In the genomic region with DNA sequence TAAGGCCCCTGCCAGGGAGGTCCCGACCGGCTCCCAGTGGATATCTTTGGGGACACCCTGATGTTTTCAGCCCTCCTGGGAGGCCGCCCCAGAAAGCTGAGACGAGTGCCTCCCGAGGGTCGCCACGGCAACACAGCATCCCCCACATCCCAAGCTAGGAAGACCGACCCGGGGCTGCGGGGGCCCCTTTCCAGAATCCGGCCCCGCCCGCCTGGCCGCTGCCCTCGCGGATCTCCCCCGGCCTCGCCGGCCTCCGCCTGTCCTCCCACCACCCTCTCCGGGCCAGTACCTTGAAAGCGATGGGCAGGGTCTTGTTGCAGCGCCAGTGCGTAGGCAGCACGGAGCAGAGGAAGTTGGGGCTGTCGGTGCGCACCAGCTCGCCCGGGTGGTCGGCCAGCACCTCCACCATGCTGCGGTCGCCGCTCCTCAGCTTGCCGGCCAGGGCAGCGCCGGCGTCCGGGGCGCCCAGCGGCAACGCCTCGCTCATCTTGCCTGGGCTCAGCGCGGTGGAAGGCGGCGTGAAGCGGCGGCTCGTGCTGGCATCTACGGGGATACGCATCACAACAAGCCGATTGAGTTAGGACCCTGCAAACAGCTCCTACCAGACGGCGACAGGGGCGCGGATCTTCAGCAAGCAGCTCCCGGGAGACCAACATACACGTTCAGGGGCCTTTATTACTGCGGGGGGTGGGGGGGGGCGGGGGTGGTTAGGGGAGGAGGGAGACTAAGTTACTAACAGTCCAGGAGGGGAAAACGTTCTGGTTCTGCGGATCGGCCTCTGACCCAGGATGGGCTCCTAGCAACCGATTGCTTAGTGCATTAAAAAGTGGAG, we compare ENCODE assay signal across 1 cellular context.
TF ChIP-seq lines count a peak whose summit lies in the region.

No MANE protein-coding gene starts in this region.

TF ChIP-seq in HEK293, 187 proteins besides CTCF, POLR2A, EP300 and RAD21 (continued from another document):
- TF ChIP-seq ZBTB10 (tag by site-specific recombination; IDR thresholded peaks at IDR 0.05) (0 out of 2 replicates have a peak, but pooled peaks have one; percentile 35), ZNF16 (tag by site-specific recombination; IDR thresholded peaks at IDR 0.05; ENCODE audit: low read depth) (no peak), KLF9 (tag by site-specific recombination; IDR thresholded peaks at IDR 0.05; ENCODE audit: low read depth) (peak; percentile 46; the same call in 1 of the 2 replicates), ZNF335 (tag by site-specific recombination; conservative IDR thresholded peaks at IDR 0.05) (peak; percentile 87; the same call in 1 of the 2 replicates), ZNF121 (tag by site-specific recombination; IDR thresholded peaks at IDR 0.05) (peak; percentile 28; the same call in 1 of the 2 replicates), ZNF184 (tag by site-specific recombination; IDR thresholded peaks at IDR 0.05) (no peak), ZNF701 (tag by site-specific recombination; IDR thresholded peaks at IDR 0.05) (no peak), ZFHX2 (tag by site-specific recombination; conservative IDR thresholded peaks at IDR 0.05) (peak; percentile 96), ZIC2 (tag by site-specific recombination; IDR thresholded peaks at IDR 0.05) (peak; percentile 37; the same call in 1 of the 2 replicates), ZFP37 (tag by site-specific recombination; IDR thresholded peaks at IDR 0.05) (peak; percentile 82), ZNF76 (tag by site-specific recombination; IDR thresholded peaks at IDR 0.05; ENCODE audit: borderline replicate concordance, low read depth) (no peak; the same call in none of the 2 replicates), BCL6B (tag by site-specific recombination; IDR thresholded peaks at IDR 0.05) (no peak), WT1 (tag by site-specific recombination; IDR thresholded peaks at IDR 0.05) (no peak), ZNF626 (tag by site-specific recombination; IDR thresholded peaks at IDR 0.05) (no peak), PRDM10 (tag by site-specific recombination; IDR thresholded peaks at IDR 0.05) (peak; percentile 8; the same call in 1 of the 2 replicates), GLIS1 (tag by site-specific recombination; IDR thresholded peaks at IDR 0.05) (peak; percentile 65), ZNF629 (tag by site-specific recombination; IDR thresholded peaks at IDR 0.05) (no peak), ZNF2 (tag by site-specific recombination; IDR thresholded peaks at IDR 0.05) (0 out of 2 replicates have a peak, but pooled peaks have one; percentile 35), ZNF548 (tag by site-specific recombination; IDR thresholded peaks at IDR 0.05) (no peak), SETDB1 (IDR thresholded peaks at IDR 0.05; ENCODE audit: insufficient read length, low read length) (no peak)
- TF ChIP-seq, protein P1, sequence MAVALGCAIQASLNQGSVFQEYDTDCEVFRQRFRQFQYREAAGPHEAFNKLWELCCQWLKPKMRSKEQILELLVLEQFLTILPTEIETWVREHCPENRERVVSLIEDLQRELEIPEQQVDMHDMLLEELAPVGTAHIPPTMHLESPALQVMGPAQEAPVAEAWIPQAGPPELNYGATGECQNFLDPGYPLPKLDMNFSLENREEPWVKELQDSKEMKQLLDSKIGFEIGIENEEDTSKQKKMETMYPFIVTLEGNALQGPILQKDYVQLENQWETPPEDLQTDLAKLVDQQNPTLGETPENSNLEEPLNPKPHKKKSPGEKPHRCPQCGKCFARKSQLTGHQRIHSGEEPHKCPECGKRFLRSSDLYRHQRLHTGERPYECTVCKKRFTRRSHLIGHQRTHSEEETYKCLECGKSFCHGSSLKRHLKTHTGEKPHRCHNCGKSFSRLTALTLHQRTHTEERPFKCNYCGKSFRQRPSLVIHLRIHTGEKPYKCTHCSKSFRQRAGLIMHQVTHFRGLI (tag by site-specific recombination; IDR thresholded peaks at IDR 0.05) = peak; percentile 31; the same call in 1 of the 2 replicates
- TF ChIP-seq, protein P2, sequence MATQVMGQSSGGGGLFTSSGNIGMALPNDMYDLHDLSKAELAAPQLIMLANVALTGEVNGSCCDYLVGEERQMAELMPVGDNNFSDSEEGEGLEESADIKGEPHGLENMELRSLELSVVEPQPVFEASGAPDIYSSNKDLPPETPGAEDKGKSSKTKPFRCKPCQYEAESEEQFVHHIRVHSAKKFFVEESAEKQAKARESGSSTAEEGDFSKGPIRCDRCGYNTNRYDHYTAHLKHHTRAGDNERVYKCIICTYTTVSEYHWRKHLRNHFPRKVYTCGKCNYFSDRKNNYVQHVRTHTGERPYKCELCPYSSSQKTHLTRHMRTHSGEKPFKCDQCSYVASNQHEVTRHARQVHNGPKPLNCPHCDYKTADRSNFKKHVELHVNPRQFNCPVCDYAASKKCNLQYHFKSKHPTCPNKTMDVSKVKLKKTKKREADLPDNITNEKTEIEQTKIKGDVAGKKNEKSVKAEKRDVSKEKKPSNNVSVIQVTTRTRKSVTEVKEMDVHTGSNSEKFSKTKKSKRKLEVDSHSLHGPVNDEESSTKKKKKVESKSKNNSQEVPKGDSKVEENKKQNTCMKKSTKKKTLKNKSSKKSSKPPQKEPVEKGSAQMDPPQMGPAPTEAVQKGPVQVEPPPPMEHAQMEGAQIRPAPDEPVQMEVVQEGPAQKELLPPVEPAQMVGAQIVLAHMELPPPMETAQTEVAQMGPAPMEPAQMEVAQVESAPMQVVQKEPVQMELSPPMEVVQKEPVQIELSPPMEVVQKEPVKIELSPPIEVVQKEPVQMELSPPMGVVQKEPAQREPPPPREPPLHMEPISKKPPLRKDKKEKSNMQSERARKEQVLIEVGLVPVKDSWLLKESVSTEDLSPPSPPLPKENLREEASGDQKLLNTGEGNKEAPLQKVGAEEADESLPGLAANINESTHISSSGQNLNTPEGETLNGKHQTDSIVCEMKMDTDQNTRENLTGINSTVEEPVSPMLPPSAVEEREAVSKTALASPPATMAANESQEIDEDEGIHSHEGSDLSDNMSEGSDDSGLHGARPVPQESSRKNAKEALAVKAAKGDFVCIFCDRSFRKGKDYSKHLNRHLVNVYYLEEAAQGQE (tag by site-specific recombination; IDR thresholded peaks at IDR 0.05) = peak; percentile 11; the same call in 1 of the 2 replicates
- TF ChIP-seq, protein P3, sequence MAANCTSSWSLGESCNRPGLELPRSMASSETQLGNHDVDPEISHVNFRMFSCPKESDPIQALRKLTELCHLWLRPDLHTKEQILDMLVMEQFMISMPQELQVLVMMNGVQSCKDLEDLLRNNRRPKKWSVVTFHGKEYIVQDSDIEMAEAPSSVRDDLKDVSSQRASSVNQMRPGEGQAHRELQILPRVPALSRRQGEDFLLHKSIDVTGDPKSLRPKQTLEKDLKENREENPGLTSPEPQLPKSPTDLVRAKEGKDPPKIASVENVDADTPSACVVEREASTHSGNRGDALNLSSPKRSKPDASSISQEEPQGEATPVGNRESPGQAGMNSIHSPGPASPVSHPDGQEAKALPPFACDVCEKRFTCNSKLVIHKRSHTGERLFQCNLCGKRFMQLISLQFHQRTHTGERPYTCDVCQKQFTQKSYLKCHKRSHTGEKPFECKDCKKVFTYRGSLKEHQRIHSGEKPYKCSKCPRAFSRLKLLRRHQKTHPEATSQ (tag by site-specific recombination; IDR thresholded peaks at IDR 0.05) = peak; percentile 77; the same call in 1 of the 2 replicates
- TF ChIP-seq, protein P4, sequence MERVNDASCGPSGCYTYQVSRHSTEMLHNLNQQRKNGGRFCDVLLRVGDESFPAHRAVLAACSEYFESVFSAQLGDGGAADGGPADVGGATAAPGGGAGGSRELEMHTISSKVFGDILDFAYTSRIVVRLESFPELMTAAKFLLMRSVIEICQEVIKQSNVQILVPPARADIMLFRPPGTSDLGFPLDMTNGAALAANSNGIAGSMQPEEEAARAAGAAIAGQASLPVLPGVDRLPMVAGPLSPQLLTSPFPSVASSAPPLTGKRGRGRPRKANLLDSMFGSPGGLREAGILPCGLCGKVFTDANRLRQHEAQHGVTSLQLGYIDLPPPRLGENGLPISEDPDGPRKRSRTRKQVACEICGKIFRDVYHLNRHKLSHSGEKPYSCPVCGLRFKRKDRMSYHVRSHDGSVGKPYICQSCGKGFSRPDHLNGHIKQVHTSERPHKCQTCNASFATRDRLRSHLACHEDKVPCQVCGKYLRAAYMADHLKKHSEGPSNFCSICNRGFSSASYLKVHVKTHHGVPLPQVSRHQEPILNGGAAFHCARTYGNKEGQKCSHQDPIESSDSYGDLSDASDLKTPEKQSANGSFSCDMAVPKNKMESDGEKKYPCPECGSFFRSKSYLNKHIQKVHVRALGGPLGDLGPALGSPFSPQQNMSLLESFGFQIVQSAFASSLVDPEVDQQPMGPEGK (tag by site-specific recombination; IDR thresholded peaks at IDR 0.05) = peak; percentile 65; the same call in 1 of the 2 replicates
- TF ChIP-seq, protein P5, sequence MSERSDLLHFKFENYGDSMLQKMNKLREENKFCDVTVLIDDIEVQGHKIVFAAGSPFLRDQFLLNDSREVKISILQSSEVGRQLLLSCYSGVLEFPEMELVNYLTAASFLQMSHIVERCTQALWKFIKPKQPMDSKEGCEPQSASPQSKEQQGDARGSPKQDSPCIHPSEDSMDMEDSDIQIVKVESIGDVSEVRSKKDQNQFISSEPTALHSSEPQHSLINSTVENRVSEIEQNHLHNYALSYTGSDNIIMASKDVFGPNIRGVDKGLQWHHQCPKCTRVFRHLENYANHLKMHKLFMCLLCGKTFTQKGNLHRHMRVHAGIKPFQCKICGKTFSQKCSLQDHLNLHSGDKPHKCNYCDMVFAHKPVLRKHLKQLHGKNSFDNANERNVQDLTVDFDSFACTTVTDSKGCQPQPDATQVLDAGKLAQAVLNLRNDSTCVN (tag by site-specific recombination; optimal IDR thresholded peaks at IDR 0.05) = peak; percentile 67
